In the genomic region with DNA sequence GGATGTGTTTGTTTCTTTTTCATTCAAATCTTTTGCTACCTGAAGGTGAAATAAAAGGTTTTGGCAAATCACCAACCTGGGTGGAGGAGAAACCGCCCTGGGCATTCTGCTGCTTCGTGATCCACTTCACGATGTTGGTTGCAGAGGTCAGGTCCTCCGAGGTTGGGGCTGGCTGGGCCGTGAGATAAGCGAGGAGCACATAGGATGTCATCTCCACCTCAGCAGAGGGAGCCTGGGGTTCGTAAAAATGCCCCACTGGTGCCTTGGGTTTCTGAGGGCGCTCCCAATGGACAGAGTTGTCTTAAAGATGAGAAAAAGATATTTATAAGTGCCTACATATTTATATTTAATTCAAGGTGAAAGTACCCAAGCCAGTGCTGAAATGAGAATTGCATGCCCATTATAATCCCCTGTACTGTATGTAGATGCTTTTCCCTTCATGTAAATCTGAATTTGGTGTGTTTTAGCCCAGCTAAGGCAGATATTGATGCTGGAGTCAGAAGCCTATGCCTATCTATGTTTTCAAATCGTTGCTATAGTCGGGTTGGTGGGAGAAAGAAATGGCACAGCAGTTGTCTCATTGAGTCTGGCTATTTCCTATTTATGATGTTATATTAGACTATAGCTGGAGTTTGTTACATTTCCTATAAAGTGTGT, we compare ENCODE assay signal across 1 cellular context.
TF ChIP-seq lines count a peak whose summit lies in the region.

No MANE protein-coding gene starts in this region.

TF ChIP-seq in HepG2, 621 proteins besides CTCF, POLR2A, EP300 and RAD21 (continued from another document):
- TF ChIP-seq FUBP1 (CRISPR knock-in tag; IDR thresholded peaks at IDR 0.05; ENCODE audit: borderline replicate concordance): 0 out of 2 replicates have a peak, but pooled peaks have one; percentile 68
